ENCODE assay signal across 8 cellular contexts in the genomic region with DNA sequence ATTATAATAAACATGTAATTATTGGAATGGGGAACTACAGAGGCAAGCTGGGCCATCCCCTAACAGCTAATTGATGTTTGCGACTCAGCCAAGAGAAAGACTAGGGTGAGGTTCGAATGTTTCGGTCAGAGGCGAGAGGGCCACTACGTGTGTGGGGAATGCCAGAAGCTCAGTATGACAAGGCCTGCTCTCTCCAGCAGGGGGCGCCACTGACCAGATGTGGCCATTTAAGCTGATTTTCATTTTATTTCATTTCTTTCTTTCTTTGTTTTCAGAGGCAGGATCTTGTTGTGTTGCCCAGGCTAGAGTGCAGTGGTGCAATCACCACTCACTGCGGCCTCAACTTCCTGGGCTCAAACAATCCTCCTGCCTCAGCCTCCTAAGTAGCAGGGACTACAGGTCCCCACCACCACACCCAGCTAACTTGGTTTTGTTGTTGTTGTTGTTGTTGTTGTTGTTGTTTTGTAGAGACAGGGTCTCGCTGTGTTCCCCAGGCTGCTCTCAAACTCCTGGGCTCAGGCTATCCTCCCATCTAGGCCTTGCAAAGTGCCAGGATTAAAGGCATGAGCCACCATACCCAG.
A peak's percentile ranks its signal among the peaks of the same experiment; 100 is the strongest.
DNase-seq lines count a peak whose midpoint lies in the region; ATAC-seq lines count a peak whose summit lies in the region.

No MANE protein-coding gene starts in this region.

- no peak for ATAC-seq in HG03571 (IDR thresholded peaks at IDR 0.05; ENCODE audit: unreplicated experiment)

- no peaks in the 10 kb centered on the region for H3K36me3 Mint-ChIP-seq in T-helper 2 cell treated with Interferon-gamma antibody and Interleukin-4, amounts not matched to agents 5 μg/mL and 100 μg/mL, for 36 hours (ENCODE audit: low read depth)

- DNase-seq in DMS53 (lab: John Stamatoyannopoulos, UW) (peak; percentile 32), DMS53 treated with DMSO at 0.1 percent for 48 hours (lab: John Stamatoyannopoulos, UW; ENCODE audit: unreplicated experiment) (no peak), NCI-H524 (lab: John Stamatoyannopoulos, UW) (no peak), NCI-H1436 treated with DMSO at 0.1 percent for 48 hours (lab: John Stamatoyannopoulos, UW) (no peak)
- DNase-seq in T-helper 2 cell treated with Interferon-gamma antibody and Interleukin-4, amounts not matched to agents 5 μg/mL and 100 μg/mL, for 36 hours (ENCODE audit: low spot score): peak; percentile 23
- peak; percentile 15 for DNase-seq in effector CD8-positive, alpha-beta T cell (lab: John Stamatoyannopoulos, UW)
- DNase-seq in stimulated activated CD4-positive, alpha-beta T cell treated with anti-CD3 and anti-CD28 coated beads, Interleukin-1b, Interleukin-23, amount 100 ng/mL, for 48 hours: peak; percentile 48

- H3K4me1 Mint-ChIP-seq in T-helper 2 cell treated with Interferon-gamma antibody and Interleukin-4, amounts not matched to agents 5 μg/mL and 100 μg/mL, for 36 hours (ENCODE audit: low read depth): no peaks in the 10 kb centered on the region

- no peaks in the 10 kb centered on the region for H3K27me3 Mint-ChIP-seq in T-helper 2 cell treated with Interferon-gamma antibody and Interleukin-4, amounts not matched to agents 5 μg/mL and 100 μg/mL, for 36 hours (ENCODE audit: low read depth)

- no peak overlapping the region for H3K27ac Mint-ChIP-seq in T-helper 2 cell treated with Interferon-gamma antibody and Interleukin-4, amounts not matched to agents 5 μg/mL and 100 μg/mL, for 36 hours

- H3K4me3 Mint-ChIP-seq in T-helper 2 cell treated with Interferon-gamma antibody and Interleukin-4, amounts not matched to agents 5 μg/mL and 100 μg/mL, for 36 hours: no peak overlapping the region

- H3K9me3 Mint-ChIP-seq in T-helper 2 cell treated with Interferon-gamma antibody and Interleukin-4, amounts not matched to agents 5 μg/mL and 100 μg/mL, for 36 hours: no peaks in the 10 kb centered on the region

Comparison
In these comparisons a context has a peak if more than half of its experiments do, and no peak if none do; other contexts are left out.
1. DNase-seq: peak in DMS53 (single experiment), T-helper 2 cell treated with Interferon-gamma antibody and Interleukin-4, amounts not matched to agents 5 μg/mL and 100 μg/mL, for 36 hours (single experiment), effector CD8-positive, alpha-beta T cell (single experiment) and stimulated activated CD4-positive, alpha-beta T cell treated with anti-CD3 and anti-CD28 coated beads, Interleukin-1b, Interleukin-23, amount 100 ng/mL, for 48 hours (single experiment); none in DMS53 treated with DMSO at 0.1 percent for 48 hours (single experiment), NCI-H524 (0 of 2) and NCI-H1436 treated with DMSO at 0.1 percent for 48 hours (single experiment).